9 cellular contexts compared by ENCODE assay signal in genomic region chr12:64256166-64256800, GRCh38. TPM values are rescaled to one million over a fixed set of nuclear protein-coding genes. Genes with fewer than 3 reads are reported as not detected.
DNase-seq lines count a peak whose midpoint lies in the region; ATAC-seq and TF ChIP-seq lines count a peak whose summit lies in the region.
"Had no signal": no experiment of that assay in that cellular context is flagged by ENCODE, and none has a peak within 500 bp of the region (broad histone marks: within the 10 kb centered on the region; RNA-seq: fewer than 3 reads in every experiment).

No MANE protein-coding gene starts in this region.

- no peaks in the 10 kb centered on the region for H3K36me3 Mint-ChIP-seq in WTC11
- H3K36me3 Mint-ChIP-seq: activated naive CD8-positive, alpha-beta T cell treated with anti-CD3 and anti-CD28 coated beads, Interleukin-2, amount 10 ng/mL, durations not matched to agents 7 days and 5 days had no signal

- WGBS in heart left ventricle, 4 donors: 60 to 67% (median 62%) methylated on average over 4 of the region's 4 CpGs

- intact Hi-C loops in heart left ventricle (cut with DNase I): loop anchor here in 9 of 10 donors (1.0 to 10.0 kb wide), 9 partner anchors 71 to 1151 kb away; partner anchors contain the start of gene DPY19L2 (in 1 of the 9)

- H3K36me3 ChIP-seq in heart left ventricle: no peaks in the 10 kb centered on the region

- no peaks in the 10 kb centered on the region for H3K27me3 ChIP-seq in heart left ventricle

- H3K4me1 Mint-ChIP-seq in WTC11: peaks cover 7% of the 10 kb centered on the region
- H3K4me1 Mint-ChIP-seq: activated naive CD8-positive, alpha-beta T cell treated with anti-CD3 and anti-CD28 coated beads, Interleukin-2, amount 10 ng/mL, durations not matched to agents 7 days and 5 days had no signal

- no peak for TF ChIP-seq POLR2A in heart left ventricle (IDR thresholded peaks at IDR 0.05)

- CTCF ChIA-PET in WTC11 (lab: Charles Lee): interaction anchor here (0.6 to 3.3 kb wide), 10 partner anchors 12 to 434 kb away, joined by 3 to 26 read pairs (median 4); partner anchors contain the start of gene SRGAP1

- peak overlapping the region; percentile 26; the same call in 1 of the 2 replicates for H3K27ac Mint-ChIP-seq in WTC11
- H3K27ac Mint-ChIP-seq: activated naive CD8-positive, alpha-beta T cell treated with anti-CD3 and anti-CD28 coated beads, Interleukin-2, amount 10 ng/mL, durations not matched to agents 7 days and 5 days had no signal

- peak overlapping the region in 2 of 12 donors; percentile 2 to 5 for H3K4me3 ChIP-seq in heart left ventricle
- no peak overlapping the region for H3K4me3 ChIP-seq in skeletal muscle cell (ENCODE audit: low read depth, low read length)

- H3K9me3 Mint-ChIP-seq in WTC11: no peaks in the 10 kb centered on the region
- H3K9me3 Mint-ChIP-seq: activated naive CD8-positive, alpha-beta T cell treated with anti-CD3 and anti-CD28 coated beads, Interleukin-2, amount 10 ng/mL, durations not matched to agents 7 days and 5 days had no signal

- POLR2A ChIA-PET in WTC11 (lab: Charles Lee): no interaction called here

- no peaks in the 10 kb centered on the region for H3K9me3 ChIP-seq in heart left ventricle

- peak overlapping the region; percentile 30 for H3K4me3 Mint-ChIP-seq in WTC11
- H3K4me3 Mint-ChIP-seq: activated naive CD8-positive, alpha-beta T cell treated with anti-CD3 and anti-CD28 coated beads, Interleukin-2, amount 10 ng/mL, durations not matched to agents 7 days and 5 days had no signal

- ATAC-seq in WTC11: peak; percentile 52
- peak in 2 of 4 donors; percentile 43 to 50 for ATAC-seq in heart left ventricle
- no peak for ATAC-seq in HG03097 (IDR thresholded peaks at IDR 0.05; ENCODE audit: low FRiP score, unreplicated experiment)
- no peak for ATAC-seq in GM19395 (IDR thresholded peaks at IDR 0.05; ENCODE audit: unreplicated experiment)

- H3K4me1 ChIP-seq in heart left ventricle: peaks cover 0 to 13% (median 0%) of the 10 kb centered on the region in 12 donors

- no peaks in the 10 kb centered on the region for H3K27me3 Mint-ChIP-seq in WTC11 (ENCODE audit: low read depth)
- H3K27me3 Mint-ChIP-seq: activated naive CD8-positive, alpha-beta T cell treated with anti-CD3 and anti-CD28 coated beads, Interleukin-2, amount 10 ng/mL, durations not matched to agents 7 days and 5 days had no signal

- TF ChIP-seq CTCF in 22Rv1 (IDR thresholded peaks at IDR 0.05) (peak; percentile 86), GM12874 (IDR thresholded peaks at IDR 0.05; ENCODE audit: insufficient read depth, low read depth, low read length) (0 out of 2 replicates have a peak, but pooled peaks have one; percentile 13), WTC11 (IDR thresholded peaks at IDR 0.05) (peak; percentile 57), heart left ventricle (IDR thresholded peaks at IDR 0.05) (peak; percentile 57 to 85 (median 74))

- no peak overlapping the region for H3K27ac ChIP-seq in 22Rv1
- no peak overlapping the region for H3K27ac ChIP-seq in heart left ventricle

- DNase-seq in NCI-H2029 (lab: John Stamatoyannopoulos, UW): peak; percentile 62
- DNase-seq in WTC11 (ENCODE audit: low spot score): no peak
- DNase-seq in heart left ventricle: no peak
- DNase-seq in skeletal muscle cell (ENCODE audit: low read depth): peak; percentile 18
- DNase-seq: activated naive CD8-positive, alpha-beta T cell treated with anti-CD3 and anti-CD28 coated beads, Interleukin-2, amount 10 ng/mL, durations not matched to agents 7 days and 5 days had no signal

TF ChIP-seq in WTC11, 78 proteins besides CTCF, POLR2A, EP300 and RAD21:
- TF ChIP-seq, protein P1, sequence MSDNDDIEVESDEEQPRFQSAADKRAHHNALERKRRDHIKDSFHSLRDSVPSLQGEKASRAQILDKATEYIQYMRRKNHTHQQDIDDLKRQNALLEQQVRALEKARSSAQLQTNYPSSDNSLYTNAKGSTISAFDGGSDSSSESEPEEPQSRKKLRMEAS (CRISPR knock-in tag; IDR thresholded peaks at IDR 0.05): no peak
- TF ChIP-seq ATF3 (CRISPR knock-in tag; conservative IDR thresholded peaks at IDR 0.05) (no peak), USF1 (CRISPR knock-in tag; IDR thresholded peaks at IDR 0.05) (no peak), ATF6 (CRISPR knock-in tag; IDR thresholded peaks at IDR 0.05) (no peak)
TF ChIP-seq in WTC11: peak in this region for 0.

RNA-seq across cellular contexts. Expression of gene KICS2, which starts 34.2 kb away (rescaled TPM):
- 9.9 to 11.6 TPM (median 10.7 TPM) in 3 replicates for total RNA-seq in WTC11 (2021)
- 1 to 10 TPM; 3.0 to 6.7 (median 5.1) TPM for total RNA-seq in heart left ventricle
- polyA plus RNA-seq in heart left ventricle: 1 to 10 TPM; 1.8 to 3.7 TPM

Comparison
In these comparisons a context has a peak if more than half of its experiments do, and no peak if none do; other contexts are left out.
1. CTCF ChIP-seq: peak in every context shown above with its lines; median percentile 86 in 22Rv1; 74 in heart left ventricle; 57 in WTC11; 13 in GM12874.
2. DNase-seq: peak in NCI-H2029 (single experiment) and skeletal muscle cell (single experiment); none in WTC11 (single experiment) and heart left ventricle (0 of 5).